ENCODE assay signal across 8 cellular contexts in genomic region chr1:204152310-204153044, GRCh38. TPM values are rescaled to one million over a fixed set of nuclear protein-coding genes. Genes with fewer than 3 reads are reported as not detected.
DNase-seq lines count a peak whose midpoint lies in the region; ATAC-seq and TF ChIP-seq lines count a peak whose summit lies in the region.

No MANE protein-coding gene starts in this region.

- no peaks in the 10 kb centered on the region for H3K9me2 ChIP-seq in Karpas-422 (replicated peaks; ENCODE audit: insufficient read depth, low read length)

- H3K4me2 ChIP-seq in parathyroid adenoma (ENCODE audit: low read length) (peak overlapping the region; percentile 75), Karpas-422 (ENCODE audit: low read depth, low read length, poor library complexity, severe bottlenecking) (no peak overlapping the region)

- no peaks in the 10 kb centered on the region for H3K36me3 Mint-ChIP-seq in CD8-positive, alpha-beta memory T cell

- H3K9me3 ChIP-seq in CD8-positive, alpha-beta memory T cell (ENCODE audit: low read length): no peaks in the 10 kb centered on the region
- H3K9me3 ChIP-seq in SJSA1 (replicated peaks) (no peaks in the 10 kb centered on the region), parathyroid adenoma (ENCODE audit: control insufficient read depth, low read length) (no peaks in the 10 kb centered on the region), Karpas-422 (ENCODE audit: low read length) (no peaks in the 10 kb centered on the region)

- H3K79me2 ChIP-seq in parathyroid adenoma (no peaks in the 10 kb centered on the region), Karpas-422 (ENCODE audit: low read length) (no peaks in the 10 kb centered on the region)

- H3K4me3 ChIP-seq in CD8-positive, alpha-beta memory T cell (ENCODE audit: low read length): peak overlapping the region; percentile 45
- H3K4me3 ChIP-seq in SJSA1 (peak overlapping the region; percentile 90), fibroblast of pulmonary artery (replicated peaks; ENCODE audit: low read depth, low read length) (peak overlapping the region; percentile 57), parathyroid adenoma (ENCODE audit: low read depth, low read length) (peak overlapping the region; percentile 58), Karpas-422 (ENCODE audit: low read length) (no peak overlapping the region)

- no peaks in the 10 kb centered on the region for H3K9me3 Mint-ChIP-seq in CD8-positive, alpha-beta memory T cell

- peak overlapping the region; percentile 60 to 85 (median 77) for H3K4me3 Mint-ChIP-seq in CD8-positive, alpha-beta memory T cell

- H4K20me1 ChIP-seq in Karpas-422 (ENCODE audit: insufficient read depth, low read depth, low read length): no peaks in the 10 kb centered on the region

- H3K27ac ChIP-seq in CD8-positive, alpha-beta memory T cell (ENCODE audit: low read depth, low read length): peak overlapping the region; percentile 9
- H3K27ac ChIP-seq in SJSA1 (no peak overlapping the region), parathyroid adenoma (no peak overlapping the region), Karpas-422 (ENCODE audit: low read length) (no peak overlapping the region)

- peak overlapping the region in 5 of 8 donors; percentile 8 to 75 (median 63) for H3K27ac Mint-ChIP-seq in CD8-positive, alpha-beta memory T cell

- no peak for ATAC-seq in HG02623 (IDR thresholded peaks at IDR 0.05; ENCODE audit: unreplicated experiment)

- POLR2A ChIA-PET in CD8-positive, alpha-beta memory T cell (lab: Charles Lee): no interaction called here

- peaks cover 2 to 20% of the 10 kb centered on the region in 2 donors for H3K27me3 Mint-ChIP-seq in CD8-positive, alpha-beta memory T cell

- H3K4me1 ChIP-seq in CD8-positive, alpha-beta memory T cell (ENCODE audit: insufficient read depth, low read length): peaks cover 9% of the 10 kb centered on the region
- peaks cover 17% of the 10 kb centered on the region for H3K4me1 ChIP-seq in SJSA1 (replicated peaks)
- peaks cover 11% of the 10 kb centered on the region for H3K4me1 ChIP-seq in parathyroid adenoma
- no peaks in the 10 kb centered on the region for H3K4me1 ChIP-seq in Karpas-422 (ENCODE audit: low read length)

- H3K36me3 ChIP-seq in CD8-positive, alpha-beta memory T cell (ENCODE audit: insufficient read depth, low read length): no peaks in the 10 kb centered on the region
- H3K36me3 ChIP-seq in SJSA1 (peaks cover 3% of the 10 kb centered on the region; the same call in 1 of the 2 replicates), parathyroid adenoma (ENCODE audit: control insufficient read depth, insufficient read depth, low read length) (no peaks in the 10 kb centered on the region), Karpas-422 (ENCODE audit: insufficient read depth, low read length) (no peaks in the 10 kb centered on the region)

- CTCF ChIA-PET in CD8-positive, alpha-beta memory T cell (lab: Charles Lee): interaction anchor here (0.8 to 2.5 kb wide), 4 partner anchors 10 to 246 kb away, joined by 3 to 11 read pairs (median 5); no protein-coding TSS in a partner anchor

- TF ChIP-seq CTCF in fibroblast of pulmonary artery (IDR thresholded peaks at IDR 0.05; ENCODE audit: low read length, missing control alignments) (no peak), parathyroid adenoma (IDR thresholded peaks at IDR 0.05) (no peak)

- no peak overlapping the region for H3K9ac ChIP-seq in parathyroid adenoma
- no peak overlapping the region for H3K9ac ChIP-seq in Karpas-422 (ENCODE audit: low read length)

- peaks cover 4% of the 10 kb centered on the region for H3K27me3 ChIP-seq in CD8-positive, alpha-beta memory T cell (ENCODE audit: insufficient read depth, low read length, poor library complexity, severe bottlenecking)
- H3K27me3 ChIP-seq in SJSA1 (replicated peaks) (no peaks in the 10 kb centered on the region), parathyroid adenoma (ENCODE audit: control insufficient read depth, insufficient read depth, low read length) (no peaks in the 10 kb centered on the region), Karpas-422 (ENCODE audit: low read length) (no peaks in the 10 kb centered on the region)

- DNase-seq in CD8-positive, alpha-beta memory T cell: peak in 1 of 5 donors; percentile 37
- DNase-seq in SJSA1 (ENCODE audit: low read depth in 1 of 2, low spot score in 2 of 2) (peak in 1 of 2 experiments; percentile 31), fibroblast of pulmonary artery (ENCODE audit: low read depth) (no peak), germinal center (ENCODE audit: low spot score) (no peak), Karpas-422 (no peak)
- DNase-seq in stimulated activated CD4-positive, alpha-beta T cell treated with anti-CD3 and anti-CD28 coated beads, Interleukin-15, amount 100 ng/mL, for 24 hours: no peak

- peaks cover 5 to 14% (median 8%) of the 10 kb centered on the region in 3 donors for H3K4me1 Mint-ChIP-seq in CD8-positive, alpha-beta memory T cell

- peak overlapping the region; percentile 62 for H2AFZ ChIP-seq in parathyroid adenoma
- no peak overlapping the region for H2AFZ ChIP-seq in Karpas-422 (ENCODE audit: low read length)

RNA-seq across cellular contexts. Expression of gene ETNK2, which starts 0.6 kb away (rescaled TPM):
- total RNA-seq in CD8-positive, alpha-beta memory T cell: 1 to 10 TPM in 1 of 2 experiments, under 1 TPM in 1; 0.91 to 1.1 TPM
- polyA plus RNA-seq in CD8-positive, alpha-beta memory T cell: 6.1 TPM
- total RNA-seq in SJSA1 (2014; rRNA removed; shearing (Covaris generic)): 22.2 and 22.3 TPM in 2 replicates
- total RNA-seq in Karpas-422 (2014; rRNA removed; shearing (Covaris generic); ENCODE audit: low replicate concordance): not detected in 2 replicates

RNA-seq across cellular contexts. Expression of gene REN, which starts 13.7 kb away (rescaled TPM):
- not detected for total RNA-seq in CD8-positive, alpha-beta memory T cell
- not detected for polyA plus RNA-seq in CD8-positive, alpha-beta memory T cell
- not detected in 2 replicates for total RNA-seq in SJSA1 (2014; rRNA removed; shearing (Covaris generic))
- not detected in 2 replicates for total RNA-seq in Karpas-422 (2014; rRNA removed; shearing (Covaris generic); ENCODE audit: low replicate concordance)

RNA-seq across cellular contexts. Expression of gene KISS1, which starts 43.8 kb away (rescaled TPM):
- not detected for total RNA-seq in CD8-positive, alpha-beta memory T cell
- polyA plus RNA-seq in CD8-positive, alpha-beta memory T cell: not detected
- total RNA-seq in SJSA1 (2014; rRNA removed; shearing (Covaris generic)): 190 and 222 TPM in 2 replicates
- not detected in 2 replicates for total RNA-seq in Karpas-422 (2014; rRNA removed; shearing (Covaris generic); ENCODE audit: low replicate concordance)

Comparison
In these comparisons a context has a peak if more than half of its experiments do, and no peak if none do; other contexts are left out.
1. RNA of gene ETNK2, which starts 0.6 kb away (total RNA-seq): 22.2 to 22.3 TPM in SJSA1; 0.91 to 1.1 TPM in CD8-positive, alpha-beta memory T cell and not detected in Karpas-422; every median in the first group is over 10 times any median in the second.
2. RNA of gene KISS1, which starts 43.8 kb away (total RNA-seq): 190 to 222 TPM in SJSA1; not detected in CD8-positive, alpha-beta memory T cell and not detected in Karpas-422; every median in the first group is over 100 times any median in the second.